Comparison of ENCODE assay signal across 8 cellular contexts in genomic region chr12:6873094-6874006, GRCh38. TPM values are rescaled to one million over a fixed set of nuclear protein-coding genes. Genes with fewer than 3 reads are reported as not detected.
DNase-seq lines count a peak whose midpoint lies in the region; ATAC-seq and TF ChIP-seq lines count a peak whose summit lies in the region.

TSS of gene SPSB2 (minus strand) at chr12:6873303. CDS start at chr12:6872901, 402 bp downstream.

- ATAC-seq in HG03175 (IDR thresholded peaks at IDR 0.05; ENCODE audit: unreplicated experiment), result peak; percentile 80

- in situ Hi-C loops in GM18951 (cut with MboI; ENCODE audit: low sequenced_read_pairs, unreplicated experiment), result no loop called here
- in situ Hi-C loops in mammary epithelial cell (cut with MboI; ENCODE audit: low sequenced_read_pairs in 2 of 2), result no loop called here

- H3K27ac ChIP-seq in mammary epithelial cell (ENCODE audit: insufficient read depth, low read depth, low read length) (peak within 1 kb of the TSS; percentile 56), smooth muscle cell (ENCODE audit: low read depth) (peak within 1 kb of the TSS; percentile 67)

- H3K4me3 ChIP-seq in WI38 (ENCODE audit: low read depth, low read length) (peak within 1 kb of the TSS; percentile 69), mammary epithelial cell (replicated peaks in 1 of 3; ENCODE audit: insufficient read depth in 1 of 3, low read depth in 2 of 3, low read length in 3 of 3) (peak within 1 kb of the TSS; percentile 68 to 88 (median 84)), smooth muscle cell (peak within 1 kb of the TSS; percentile 80)

- intact Hi-C loops in mammary epithelial cell (cut with micrococcal nuclease), result loop anchor here (1.0 to 2.0 kb wide), 4 partner anchors 21 to 92 kb away; partner anchors contain the start of genes P3H3 and USP5

- peak; percentile 97 for DNase-seq in AG08395 (ENCODE audit: low spot score)
- peak; percentile 86 for DNase-seq in NCI-H226
- peak; percentile 89 for DNase-seq in mammary epithelial cell
- DNase-seq in iPS-NIHi7 (ENCODE audit: extremely low spot score), result peak; percentile 98
- DNase-seq in smooth muscle cell (lab: John Stamatoyannopoulos, UW; ENCODE audit: unreplicated experiment), result peak; percentile 91

- H3K27me3 ChIP-seq in mammary epithelial cell (ENCODE audit: insufficient read depth, low read length), result no peaks in the 10 kb centered on the region
- no peaks in the 10 kb centered on the region for H3K27me3 ChIP-seq in smooth muscle cell (ENCODE audit: low read depth)

- peaks cover 40% of the 10 kb centered on the region for H3K79me2 ChIP-seq in mammary epithelial cell (ENCODE audit: insufficient read depth, low read length)
- peaks cover 10% of the 10 kb centered on the region for H3K79me2 ChIP-seq in smooth muscle cell (ENCODE audit: low read depth)

- H3K9ac ChIP-seq in mammary epithelial cell (ENCODE audit: insufficient read depth, low read length) (peak within 1 kb of the TSS; percentile 73), smooth muscle cell (ENCODE audit: low read depth) (peak within 1 kb of the TSS; percentile 72)

- H3K36me3 ChIP-seq in mammary epithelial cell (ENCODE audit: insufficient read depth, low read length), result peaks cover 9% of the 10 kb centered on the region
- no peaks in the 10 kb centered on the region for H3K36me3 ChIP-seq in smooth muscle cell (ENCODE audit: low read depth)

- dilution Hi-C loops in mammary epithelial cell (cut with HindIII; ENCODE audit: low sequenced_read_pairs), result no loop called here

- BruUV-seq in mammary epithelial cell (replicated peaks; lab: Mats Ljungman, UMichigan), result no TSS peak

- TF ChIP-seq CTCF in WI38 (IDR thresholded peaks at IDR 0.05; ENCODE audit: low read depth, low read length), result no peak
- TF ChIP-seq CTCF in mammary epithelial cell (conservative IDR thresholded peaks at IDR 0.05 in 1 of 2, IDR thresholded peaks at IDR 0.05 in 1 of 2; ENCODE audit: extremely low read depth in 1 of 2, insufficient read depth in 1 of 2, low read depth in 1 of 2, low read length in 2 of 2), result no peak
- no peak for TF ChIP-seq CTCF in smooth muscle cell (IDR thresholded peaks at IDR 0.05; ENCODE audit: borderline replicate concordance, insufficient read depth, poor library complexity, severe bottlenecking)

- no peaks in the 10 kb centered on the region for H4K20me1 ChIP-seq in mammary epithelial cell (ENCODE audit: insufficient read depth, low read length)
- H4K20me1 ChIP-seq in smooth muscle cell (ENCODE audit: low read depth), result peaks cover 39% of the 10 kb centered on the region

- H3K4me2 ChIP-seq in mammary epithelial cell (ENCODE audit: insufficient read depth, low read depth, low read length) (peak within 1 kb of the TSS; percentile 99), smooth muscle cell (peak within 1 kb of the TSS; percentile 100)

- peaks cover 34% of the 10 kb centered on the region for H3F3A ChIP-seq in smooth muscle cell (ENCODE audit: low read depth)

- CTCF ChIA-PET in mammary epithelial cell (lab: Charles Lee; ENCODE audit: low non-redundant PET), result interaction anchor here (0.6 to 1.1 kb wide), 6 partner anchors 9 to 95 kb away, joined by 3 to 7 read pairs (median 4); no protein-coding TSS in a partner anchor

- peak within 1 kb of the TSS; percentile 69 for H2AFZ ChIP-seq in mammary epithelial cell (ENCODE audit: low read depth, low read length)
- H2AFZ ChIP-seq in smooth muscle cell (ENCODE audit: low read depth), result no peak within 1 kb of the TSS

- H3K4me1 ChIP-seq in mammary epithelial cell (ENCODE audit: insufficient read depth, low read length), result peaks cover 45% of the 10 kb centered on the region
- H3K4me1 ChIP-seq in smooth muscle cell (ENCODE audit: low read depth), result peaks cover 8% of the 10 kb centered on the region

- 9% methylated on average over 17 of the region's 65 CpGs for WGBS in mammary epithelial cell (ENCODE audit: low coverage, missing lambda C conversion rate)
- under 1% methylated on average over 61 of the region's 65 CpGs for WGBS in smooth muscle cell (ENCODE audit: low lambda C conversion rate)

- TF ChIP-seq POLR2A in GM18951 (IDR thresholded peaks at IDR 0.05; ENCODE audit: extremely low read depth, insufficient read depth, insufficient read length), result peak; percentile 78

- H3K9me3 ChIP-seq in mammary epithelial cell (replicated peaks; ENCODE audit: insufficient read depth, low read length) (no peaks in the 10 kb centered on the region), smooth muscle cell (replicated peaks; ENCODE audit: low read depth) (no peaks in the 10 kb centered on the region)

RNA-seq across cellular contexts. Expression of gene SPSB2, which starts in this region (rescaled TPM):
- total RNA-seq in mammary epithelial cell (1 to 10 TPM; 7.8 to 9.8 TPM), smooth muscle cell (2.3 and 2.5 TPM in 2 replicates)
- polyA plus RNA-seq in mammary epithelial cell (2.9 TPM), smooth muscle cell (5.9 and 7.9 TPM in 2 replicates)
- polyA minus RNA-seq in mammary epithelial cell, result 2.5 TPM

Comparison
In these comparisons a context has a peak if more than half of its experiments do, and no peak if none do; other contexts are left out.
1. Peak in every context shown above with its lines: DNase-seq, ATAC-seq, H3K4me3 ChIP-seq and H3K27ac ChIP-seq.